ENCODE assay signal across 24 cellular contexts in genomic region chr3:188776447-188776846, GRCh38.
A peak's percentile ranks its signal among the peaks of the same experiment; 100 is the strongest.
DNase-seq lines count a peak whose midpoint lies in the region; ATAC-seq, FAIRE-seq and TF ChIP-seq lines count a peak whose summit lies in the region.
"Had no signal": no experiment of that assay in that cellular context is flagged by ENCODE, and none has a peak within 500 bp of the region (broad histone marks: within the 10 kb centered on the region; RNA-seq: fewer than 3 reads in every experiment).

No MANE protein-coding gene starts in this region.

- BruUV-seq in HepG2 (replicated peaks; lab: Mats Ljungman, UMichigan) = no TSS peak

- H3K4me1 ChIP-seq in liver (ENCODE audit: control insufficient read depth in 4 of 4, insufficient read depth in 4 of 4, low read length in 3 of 4) (peaks cover 14 to 42% (median 27%) of the 10 kb centered on the region in 4 donors), HepG2 (ENCODE audit: insufficient read depth, low read length) (peaks cover 21% of the 10 kb centered on the region), adipocyte (ENCODE audit: control insufficient read depth, insufficient read depth, low read length) (peaks cover 38% of the 10 kb centered on the region), prostate gland (replicated peaks) (peaks cover 4% of the 10 kb centered on the region), spleen (peaks cover 0 to 25% (median 11%) of the 10 kb centered on the region in 6 donors)
- H3K4me1 ChIP-seq: BLaER1 had no signal

- no peak for ATAC-seq in HepG2

- no peaks in the 10 kb centered on the region for H3K79me2 ChIP-seq in HepG2 (ENCODE audit: insufficient read depth, low read length)

- FAIRE-seq in HepG2 (lab: Jason Lieb, UNC) = no peak
- no peak for FAIRE-seq in urothelium cell line (lab: Jason Lieb, UNC)

- DNase-seq in HepG2 (ENCODE audit: low spot score) (no peak), adipocyte (ENCODE audit: low read depth) (peak; percentile 42), fibroblast of peridontal ligament (ENCODE audit: extremely low read depth) (peak; percentile 38), urothelium cell line (ENCODE audit: low spot score) (peak; percentile 41), NCI-H128 (lab: John Stamatoyannopoulos, UW; ENCODE audit: unreplicated experiment) (no peak), prostate gland (ENCODE audit: low spot score) (no peak), spleen (no peak)
- DNase-seq: activated B cell treated with CpG ODN at 0.5 μM for 24 hours; activated CD4-positive, alpha-beta T cell treated with anti-CD3 and anti-CD28 coated beads, Interleukin-2, amount 50 U/mL, for 48 hours; activated gamma-delta T cell treated with Interleukin-2 at 50 U/mL for 16 hours; activated T-cell treated with anti-CD3 and anti-CD28 coated beads for 4 hours; amniotic stem cell; hippocampal formation; mammary epithelial cell; naive B cell; NCI-H1694 treated with DMSO at 0.1 percent for 48 hours; NCI-H2227 treated with DMSO at 0.1 percent for 48 hours; PC-9; right cardiac atrium; substantia nigra had no signal

- in situ Hi-C loops in HepG2 (cut with HindIII; ENCODE audit: extremely low pct_ligation_motif_present, low pct_unique_long_range_greater_than_20kb) = no loop called here

- POLR2A ChIA-PET in HepG2 (lab: Yijun Ruan, JAX) = no interaction called here

- H3K27ac ChIP-seq in liver (ENCODE audit: low read depth in 1 of 2, low read length in 2 of 2) (no peak overlapping the region), HepG2 (ENCODE audit: extremely low read length, insufficient read depth, low read length) (no peak overlapping the region), prostate gland (no peak overlapping the region), spleen (no peak overlapping the region)
- H3K27ac ChIP-seq: 22Rv1, BLaER1, PC-9, SK-N-MC had no signal

- H3K9ac ChIP-seq in liver (ENCODE audit: low read depth in 1 of 2, low read length in 2 of 2) = no peak overlapping the region
- H3K9ac ChIP-seq in HepG2 (ENCODE audit: insufficient read depth, low read depth, low read length) = no peak overlapping the region
- no peak overlapping the region for H3K9ac ChIP-seq in adipocyte (ENCODE audit: low read length)
- H3K9ac ChIP-seq: BLaER1 had no signal

- TF ChIP-seq CTCF in liver (IDR thresholded peaks at IDR 0.05; ENCODE audit: low read depth, low read length, missing input control) (no peak), HepG2 (CRISPR knock-in tag; IDR thresholded peaks at IDR 0.05) (no peak), prostate gland (IDR thresholded peaks at IDR 0.05) (no peak), spleen (IDR thresholded peaks at IDR 0.05 in 8 of 11, conservative IDR thresholded peaks at IDR 0.05 in 3 of 11) (no peak)

- TF ChIP-seq RAD21 in liver (IDR thresholded peaks at IDR 0.05) (no peak), HepG2 (CRISPR knock-in tag; IDR thresholded peaks at IDR 0.05) (no peak)

- no peak overlapping the region for H3K4me2 ChIP-seq in HepG2 (ENCODE audit: low read depth, low read length)
- H3K4me2 ChIP-seq: BLaER1, PC-9 had no signal

- H2AFZ ChIP-seq in HepG2 (ENCODE audit: low read length) = no peak overlapping the region
- H2AFZ ChIP-seq: PC-9 had no signal

- H3K9me3 ChIP-seq in liver (ENCODE audit: control insufficient read depth in 4 of 4, low read length in 3 of 4) = no peaks in the 10 kb centered on the region
- no peaks in the 10 kb centered on the region for H3K9me3 ChIP-seq in HepG2 (ENCODE audit: low read length)
- H3K9me3 ChIP-seq in adipocyte (ENCODE audit: control insufficient read depth, low read length) = no peaks in the 10 kb centered on the region
- no peaks in the 10 kb centered on the region for H3K9me3 ChIP-seq in prostate gland
- no peaks in the 10 kb centered on the region for H3K9me3 ChIP-seq in spleen
- H3K9me3 ChIP-seq: BLaER1 had no signal

- TF ChIP-seq POLR2A in HepG2 (IDR thresholded peaks at IDR 0.05; ENCODE audit: insufficient read depth in 1 of 2, low read depth in 2 of 2, low read length in 2 of 2) (no peak), prostate gland (IDR thresholded peaks at IDR 0.05) (no peak), spleen (IDR thresholded peaks at IDR 0.05) (no peak)

- intact Hi-C loops in HepG2 (cut with micrococcal nuclease; ENCODE audit: unreplicated experiment) = no loop called here
- intact Hi-C loops in prostate gland (cut with DNase I) = no loop called here
- intact Hi-C loops in spleen (cut with DNase I; ENCODE audit: low total_unique reads) = no loop called here

- no peaks in the 10 kb centered on the region for H3K27me3 ChIP-seq in liver (ENCODE audit: control insufficient read depth in 4 of 4, insufficient read depth in 4 of 4, low read length in 3 of 4)
- no peaks in the 10 kb centered on the region for H3K27me3 ChIP-seq in HepG2 (ENCODE audit: control insufficient read depth in 1 of 2, insufficient read depth in 2 of 2, low read length in 2 of 2)
- no peaks in the 10 kb centered on the region for H3K27me3 ChIP-seq in adipocyte (replicated peaks; ENCODE audit: control insufficient read depth, insufficient read depth, low read length)
- no peaks in the 10 kb centered on the region for H3K27me3 ChIP-seq in prostate gland (replicated peaks; ENCODE audit: insufficient read depth)
- H3K27me3 ChIP-seq in spleen (replicated peaks in 1 of 7) = no peaks in the 10 kb centered on the region
- H3K27me3 ChIP-seq: BLaER1 had no signal

- TF ChIP-seq EP300 in HepG2 (IDR thresholded peaks at IDR 0.05; ENCODE audit: low read depth in 2 of 2, low read length in 2 of 2) (no peak), HepG2 (CRISPR knock-in tag; IDR thresholded peaks at IDR 0.05; ENCODE audit: borderline replicate concordance) (no peak)

- CTCF ChIA-PET in HepG2 (lab: Yijun Ruan, JAX; ENCODE audit: low intra/inter-chr PET ratio, low total read pairs) = no interaction called here

- H3K4me3 ChIP-seq in liver (ENCODE audit: low read depth in 1 of 3, low read length in 3 of 3) (no peak overlapping the region), HepG2 (replicated peaks in 1 of 3; ENCODE audit: insufficient read depth in 1 of 3, low read depth in 2 of 3, low read length in 3 of 3) (no peak overlapping the region), adipocyte (ENCODE audit: low read length) (no peak overlapping the region), prostate gland (no peak overlapping the region), spleen (no peak overlapping the region)
- H3K4me3 ChIP-seq: BLaER1, PC-9, SK-N-MC had no signal

- no peaks in the 10 kb centered on the region for H4K20me1 ChIP-seq in HepG2 (ENCODE audit: insufficient read depth, low read length)
- H4K20me1 ChIP-seq: BLaER1 had no signal

- WGBS in liver = 91% methylated on average over 1 of the region's 1 CpG
- WGBS in HepG2 (ENCODE audit: low lambda C conversion rate) = 100% methylated on average over 1 of the region's 1 CpG
- WGBS in prostate gland = 38% methylated on average over 1 of the region's 1 CpG
- 87 to 100% (median 94%) methylated on average over 1 of the region's 1 CpG for WGBS in spleen, 5 donors

- H3K36me3 ChIP-seq in liver (ENCODE audit: control insufficient read depth in 4 of 4, insufficient read depth in 3 of 4, low read depth in 1 of 4, low read length in 3 of 4) = no peaks in the 10 kb centered on the region
- peaks cover 0 to 2% of the 10 kb centered on the region in 2 experiments; a peak in 1 of 5 replicates for H3K36me3 ChIP-seq in HepG2 (replicated peaks in 1 of 2; ENCODE audit: control insufficient read depth in 1 of 2, insufficient read depth in 2 of 2, low read length in 2 of 2)
- no peaks in the 10 kb centered on the region for H3K36me3 ChIP-seq in adipocyte (ENCODE audit: control insufficient read depth, insufficient read depth, low read length, severe bottlenecking)
- no peaks in the 10 kb centered on the region for H3K36me3 ChIP-seq in prostate gland
- H3K36me3 ChIP-seq in spleen = no peaks in the 10 kb centered on the region
- H3K36me3 ChIP-seq: BLaER1 had no signal

TF ChIP-seq in liver, 16 proteins besides CTCF, POLR2A, EP300 and RAD21 (continues in another document):
- no peak for TF ChIP-seq SP1 (IDR thresholded peaks at IDR 0.05)

TF ChIP-seq in HepG2, 621 proteins besides CTCF, POLR2A, EP300 and RAD21:
- TF ChIP-seq HDAC2 (CRISPR knock-in tag; IDR thresholded peaks at IDR 0.05) (no peak), ZNF605 (CRISPR knock-in tag; IDR thresholded peaks at IDR 0.05) (no peak), ZNF615 (CRISPR knock-in tag; IDR thresholded peaks at IDR 0.05; ENCODE audit: borderline replicate concordance) (no peak), FLYWCH1 (CRISPR knock-in tag; IDR thresholded peaks at IDR 0.05) (no peak)
- TF ChIP-seq, protein P1, sequence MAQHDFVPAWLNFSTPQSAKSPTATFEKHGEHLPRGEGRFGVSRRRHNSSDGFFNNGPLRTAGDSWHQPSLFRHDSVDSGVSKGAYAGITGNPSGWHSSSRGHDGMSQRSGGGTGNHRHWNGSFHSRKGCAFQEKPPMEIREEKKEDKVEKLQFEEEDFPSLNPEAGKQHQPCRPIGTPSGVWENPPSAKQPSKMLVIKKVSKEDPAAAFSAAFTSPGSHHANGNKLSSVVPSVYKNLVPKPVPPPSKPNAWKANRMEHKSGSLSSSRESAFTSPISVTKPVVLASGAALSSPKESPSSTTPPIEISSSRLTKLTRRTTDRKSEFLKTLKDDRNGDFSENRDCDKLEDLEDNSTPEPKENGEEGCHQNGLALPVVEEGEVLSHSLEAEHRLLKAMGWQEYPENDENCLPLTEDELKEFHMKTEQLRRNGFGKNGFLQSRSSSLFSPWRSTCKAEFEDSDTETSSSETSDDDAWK (CRISPR knock-in tag; IDR thresholded peaks at IDR 0.05) = no peak
TF ChIP-seq in HepG2: peak in this region for 0.

Comparison
In these comparisons a context has a peak if more than half of its experiments do, and no peak if none do; other contexts are left out.
1. DNase-seq: peak in adipocyte (single experiment), fibroblast of peridontal ligament (single experiment) and urothelium cell line (single experiment); none in HepG2 (single experiment), NCI-H128 (single experiment), prostate gland (single experiment) and spleen (single experiment).